27 cellular contexts compared by ENCODE assay signal in the genomic region with DNA sequence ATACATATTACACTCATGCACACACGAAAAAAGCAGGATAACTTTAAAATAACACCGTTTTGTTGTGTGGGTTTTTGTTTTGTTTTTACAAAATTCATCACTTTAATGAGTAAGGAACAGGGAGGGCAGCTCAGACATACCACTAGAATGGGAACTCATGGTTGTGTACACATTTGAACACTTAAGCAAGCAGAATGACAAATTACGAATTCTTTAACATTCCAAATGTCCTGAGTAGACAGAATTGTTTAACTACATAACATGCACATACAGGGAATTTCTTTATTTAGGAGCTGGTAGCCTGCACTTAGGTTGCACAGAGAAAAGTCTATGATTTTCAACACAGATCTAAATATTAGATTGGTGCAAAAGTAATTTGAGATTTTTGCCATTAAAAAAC.
DNase-seq lines count a peak whose midpoint lies in the region; ATAC-seq, FAIRE-seq and TF ChIP-seq lines count a peak whose summit lies in the region.
"Had no signal": no experiment of that assay in that cellular context is flagged by ENCODE, and none has a peak within 500 bp of the region (broad histone marks: within the 10 kb centered on the region; RNA-seq: fewer than 3 reads in every experiment).

No MANE protein-coding gene starts in this region.

- no peak overlapping the region for H3K4me3 ChIP-seq in astrocyte (ENCODE audit: insufficient read depth, low read depth, low read length)
- no peak overlapping the region for H3K4me3 ChIP-seq in left lung
- H3K4me3 ChIP-seq: A549; BLaER1 treated with 17β-estradiol and CSF1 and Interleukin-3, amounts not matched to agents 10 nM and 100 nM; GM12878; GM23248 had no signal

- no peaks in the 10 kb centered on the region for H4K20me1 ChIP-seq in astrocyte (ENCODE audit: insufficient read depth, low read length)
- H4K20me1 ChIP-seq: BLaER1 treated with 17β-estradiol and CSF1 and Interleukin-3, amounts not matched to agents 10 nM and 100 nM had no signal

- no peak for FAIRE-seq in astrocyte (lab: Jason Lieb, UNC)
- FAIRE-seq: A549, D721Med, GM12878, GM19239, H1 had no signal

- H3K27ac Mint-ChIP-seq in astrocyte (ENCODE audit: unreplicated experiment) (no peak overlapping the region), progenitor cell of endocrine pancreas (peak overlapping the region; percentile 50)
- no peak overlapping the region for H3K27ac Mint-ChIP-seq in activated naive CD4-positive, alpha-beta T cell treated with anti-CD3 and anti-CD28 coated beads, Interleukin-2, amount 50 U/mL, for 72 hours
- H3K27ac Mint-ChIP-seq: CD14-positive monocyte; CD4-positive, alpha-beta T cell had no signal

- H3K27me3 ChIP-seq in astrocyte (ENCODE audit: insufficient read depth, low read length) (no peaks in the 10 kb centered on the region), left lung (no peaks in the 10 kb centered on the region)
- H3K27me3 ChIP-seq: BE2C; BLaER1 treated with 17β-estradiol and CSF1 and Interleukin-3, amounts not matched to agents 10 nM and 100 nM had no signal

- H3K4me1 ChIP-seq in astrocyte (ENCODE audit: insufficient read depth, low read length): no peaks in the 10 kb centered on the region
- no peaks in the 10 kb centered on the region for H3K4me1 ChIP-seq in left lung
- H3K4me1 ChIP-seq: A549; BE2C; BLaER1 treated with 17β-estradiol and CSF1 and Interleukin-3, amounts not matched to agents 10 nM and 100 nM had no signal

- no peak overlapping the region for H3K9ac ChIP-seq in astrocyte (ENCODE audit: low read length)
- H3K9ac ChIP-seq: BLaER1 treated with 17β-estradiol and CSF1 and Interleukin-3, amounts not matched to agents 10 nM and 100 nM; GM23248 had no signal

- no peaks in the 10 kb centered on the region for H3K27me3 Mint-ChIP-seq in astrocyte (ENCODE audit: low read depth, unreplicated experiment)
- H3K27me3 Mint-ChIP-seq in progenitor cell of endocrine pancreas: no peaks in the 10 kb centered on the region
- H3K27me3 Mint-ChIP-seq: CD4-positive, alpha-beta T cell; CD8-positive, alpha-beta memory T cell had no signal

- no peaks in the 10 kb centered on the region for H3K9me3 ChIP-seq in astrocyte (ENCODE audit: insufficient read depth, low read depth, low read length)
- no peaks in the 10 kb centered on the region for H3K9me3 ChIP-seq in left lung
- H3K9me3 ChIP-seq: A549, BE2C had no signal

- H3K9me3 Mint-ChIP-seq in astrocyte (ENCODE audit: unreplicated experiment) (peaks cover 2% of the 10 kb centered on the region), progenitor cell of endocrine pancreas (ENCODE audit: low read depth) (peaks cover 6% of the 10 kb centered on the region)
- no peaks in the 10 kb centered on the region for H3K9me3 Mint-ChIP-seq in activated naive CD4-positive, alpha-beta T cell treated with anti-CD3 and anti-CD28 coated beads, Interleukin-2, amount 50 U/mL, for 72 hours
- H3K9me3 Mint-ChIP-seq: CD4-positive, alpha-beta T cell; CD8-positive, alpha-beta memory T cell had no signal

- no peaks in the 10 kb centered on the region for H3K79me2 ChIP-seq in astrocyte (ENCODE audit: insufficient read depth, low read length)

- no peak overlapping the region for H3K4me2 ChIP-seq in astrocyte (ENCODE audit: low read length)
- H3K4me2 ChIP-seq: A549; BLaER1 treated with 17β-estradiol and CSF1 and Interleukin-3, amounts not matched to agents 10 nM and 100 nM had no signal

- no peak overlapping the region for H2AFZ ChIP-seq in astrocyte (ENCODE audit: low read depth, low read length)
- H2AFZ ChIP-seq: GM23248 had no signal

- H3K36me3 ChIP-seq in astrocyte (ENCODE audit: insufficient read depth, low read length): no peaks in the 10 kb centered on the region
- peaks cover 0 to 10% of the 10 kb centered on the region in 2 donors for H3K36me3 ChIP-seq in left lung

- no peak for TF ChIP-seq CTCF in astrocyte (IDR thresholded peaks at IDR 0.05; ENCODE audit: insufficient read depth, low read depth, low read length)
- TF ChIP-seq CTCF in left lung (IDR thresholded peaks at IDR 0.05): no peak
- TF ChIP-seq CTCF in progenitor cell of endocrine pancreas (IDR thresholded peaks at IDR 0.05; ENCODE audit: unreplicated experiment): no peak

- H3K4me1 Mint-ChIP-seq in astrocyte (ENCODE audit: low read depth, unreplicated experiment) (no peaks in the 10 kb centered on the region), progenitor cell of endocrine pancreas (ENCODE audit: low read depth) (peaks cover 8% of the 10 kb centered on the region)
- H3K4me1 Mint-ChIP-seq: CD14-positive monocyte; CD8-positive, alpha-beta memory T cell had no signal

- DNase-seq in astrocyte (ENCODE audit: low read depth) (peak; percentile 13), left lung (no peak), progenitor cell of endocrine pancreas (ENCODE audit: low spot score, unreplicated experiment) (no peak), middle frontal gyrus (ENCODE audit: extremely low spot score, low spot score) (no peak), NCI-H2227 (lab: John Stamatoyannopoulos, UW; ENCODE audit: unreplicated experiment) (no peak)
- DNase-seq in activated naive CD4-positive, alpha-beta T cell treated with anti-CD3 and anti-CD28 coated beads, Interleukin-2, amount 50 U/mL, for 72 hours (ENCODE audit: low spot score in 2 of 2): no peak
- DNase-seq: 8988T; ACHN; AML-193; BE2C; CD4-positive, alpha-beta T cell; CD8-positive, alpha-beta memory T cell; DMS 273 treated with DMSO at 0.1 percent for 48 hours; DMS79; EL; GDM1; GM23248; H7; HCEC 1CT had no signal

- ATAC-seq in left lung: peak; percentile 82
- no peak for ATAC-seq in GM18519 (IDR thresholded peaks at IDR 0.05; ENCODE audit: low FRiP score, unreplicated experiment)
- ATAC-seq in activated naive CD4-positive, alpha-beta T cell treated with anti-CD3 and anti-CD28 coated beads, Interleukin-2, amount 50 U/mL, for 72 hours: no peak
- ATAC-seq: A549, GM12878 had no signal

- no peak overlapping the region for H3K4me3 Mint-ChIP-seq in astrocyte (ENCODE audit: unreplicated experiment)
- H3K4me3 Mint-ChIP-seq in progenitor cell of endocrine pancreas (ENCODE audit: low read depth): no peak overlapping the region
- H3K4me3 Mint-ChIP-seq: CD14-positive monocyte; CD4-positive, alpha-beta T cell had no signal

- intact Hi-C loops in left lung (cut with DNase I): no loop called here

- H3K27ac ChIP-seq in astrocyte (ENCODE audit: low read depth, low read length): no peak overlapping the region
- no peak overlapping the region for H3K27ac ChIP-seq in left lung
- H3K27ac ChIP-seq: A549; BLaER1 treated with 17β-estradiol and CSF1 and Interleukin-3, amounts not matched to agents 10 nM and 100 nM; GM23248 had no signal

- H3K36me3 Mint-ChIP-seq in astrocyte (ENCODE audit: low read depth, unreplicated experiment) (no peaks in the 10 kb centered on the region), progenitor cell of endocrine pancreas (ENCODE audit: insufficient read depth) (peaks cover 9% of the 10 kb centered on the region)
- peaks cover 5 to 15% of the 10 kb centered on the region in 2 donors for H3K36me3 Mint-ChIP-seq in activated naive CD4-positive, alpha-beta T cell treated with anti-CD3 and anti-CD28 coated beads, Interleukin-2, amount 50 U/mL, for 72 hours
